22 cellular contexts compared by ENCODE assay signal in the genomic region with DNA sequence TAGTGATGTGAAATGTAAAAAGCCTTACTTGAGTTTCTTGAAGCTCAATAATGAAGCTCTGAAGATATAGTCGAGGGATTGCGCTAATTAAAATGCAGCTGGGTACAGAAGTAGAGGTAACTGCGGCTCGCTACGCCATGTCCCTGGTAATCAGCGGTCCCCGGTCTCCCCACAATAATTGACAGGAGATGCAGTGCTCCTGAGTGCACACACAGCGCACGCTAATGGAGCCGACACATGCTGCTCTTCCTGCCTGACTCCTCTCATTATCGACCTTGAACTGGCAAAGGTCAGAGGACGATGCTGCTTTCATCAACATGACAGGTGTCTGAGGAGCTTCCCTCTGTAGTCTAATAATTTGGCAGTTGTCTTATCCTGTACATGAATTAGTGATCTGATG.
"Had no signal": no experiment of that assay in that cellular context is flagged by ENCODE, and none has a peak within 500 bp of the region (broad histone marks: within the 10 kb centered on the region; RNA-seq: fewer than 3 reads in every experiment).

No MANE protein-coding gene starts in this region.

- H3K79me2 ChIP-seq: parathyroid adenoma had no signal

- H3K36me3 Mint-ChIP-seq: mesothelial cell of epicardium; natural killer cell; stimulated activated naive B cell treated with anti-CD40 and anti-IgM and Interleukin-4, amounts not matched to agents 10 μg/mL and 1 μg/mL and 100 μg/mL, for 72 hours had no signal

- H3K36me3 ChIP-seq: colonic mucosa, heart left ventricle, spleen, tibial nerve, upper lobe of right lung, vagina had no signal

- H3K27me3 Mint-ChIP-seq: stimulated activated naive CD8-positive, alpha-beta T cell treated with anti-CD3 and anti-CD28 coated beads, Interleukin-15, amount 100 ng/mL, for 72 hours had no signal

- ATAC-seq: heart left ventricle; left lobe of liver; natural killer cell; psoas muscle; sciatic nerve; stimulated activated naive B cell treated with anti-CD40 and anti-IgM and Interleukin-4, amounts not matched to agents 10 μg/mL and 1 μg/mL and 100 μg/mL, for 72 hours; stimulated activated naive CD8-positive, alpha-beta T cell treated with anti-CD3 and anti-CD28 coated beads, Interleukin-15, amount 100 ng/mL, for 72 hours; upper lobe of right lung had no signal

- H3K4me3 Mint-ChIP-seq: mesothelial cell of epicardium; natural killer cell; stimulated activated naive B cell treated with anti-CD40 and anti-IgM and Interleukin-4, amounts not matched to agents 10 μg/mL and 1 μg/mL and 100 μg/mL, for 72 hours; stimulated activated naive CD8-positive, alpha-beta T cell treated with anti-CD3 and anti-CD28 coated beads, Interleukin-15, amount 100 ng/mL, for 72 hours had no signal

- H3K9me3 Mint-ChIP-seq: mesothelial cell of epicardium had no signal

- H3K9me3 ChIP-seq: colonic mucosa, heart left ventricle, psoas muscle, spleen, testis, tibial nerve, upper lobe of right lung, vagina had no signal

- DNase-seq: colonic mucosa; effector CD4-positive, alpha-beta T cell; foreskin melanocyte; heart left ventricle; hypothalamus; islet precursor cell; natural killer cell; psoas muscle; spleen; stimulated activated CD4-positive, alpha-beta T cell treated with anti-CD3 and anti-CD28 coated beads, Interleukin-15, amount 100 ng/mL, for 24 hours; stimulated activated CD4-positive, alpha-beta T cell treated with anti-CD3 and anti-CD28 coated beads, Interleukin-1b, Interleukin-23, amount 100 ng/mL, for 48 hours; stimulated activated CD4-positive, alpha-beta T cell treated with anti-CD3 and anti-CD28 coated beads, Interleukin-4, amount 100 ng/mL, for 4 hours; stimulated activated naive B cell treated with anti-CD40 and anti-IgM and Interleukin-4, amounts not matched to agents 10 μg/mL and 1 μg/mL and 100 μg/mL, for 72 hours; stimulated activated naive CD8-positive, alpha-beta T cell treated with anti-CD3 and anti-CD28 coated beads, Interleukin-15, amount 100 ng/mL, for 72 hours; testis; upper lobe of right lung had no signal

- H3K9ac ChIP-seq: parathyroid adenoma had no signal

- H3K4me3 ChIP-seq: colonic mucosa, heart left ventricle, psoas muscle, spleen, testis, tibial nerve, upper lobe of right lung, vagina had no signal

- H3K27ac Mint-ChIP-seq: mesothelial cell of epicardium; natural killer cell; stimulated activated naive B cell treated with anti-CD40 and anti-IgM and Interleukin-4, amounts not matched to agents 10 μg/mL and 1 μg/mL and 100 μg/mL, for 72 hours; stimulated activated naive CD8-positive, alpha-beta T cell treated with anti-CD3 and anti-CD28 coated beads, Interleukin-15, amount 100 ng/mL, for 72 hours had no signal

- H3K4me1 Mint-ChIP-seq: natural killer cell had no signal

- H2AFZ ChIP-seq: parathyroid adenoma had no signal

- H3K27ac ChIP-seq: colonic mucosa, heart left ventricle, parathyroid adenoma, psoas muscle, spleen, testis, tibial nerve, upper lobe of right lung, vagina had no signal

- H3K27me3 ChIP-seq: colonic mucosa, heart left ventricle, testis, tibial nerve, upper lobe of right lung, vagina had no signal

- H3K4me1 ChIP-seq: colonic mucosa, heart left ventricle, psoas muscle, spleen, testis, upper lobe of right lung had no signal
